In the genomic region with DNA sequence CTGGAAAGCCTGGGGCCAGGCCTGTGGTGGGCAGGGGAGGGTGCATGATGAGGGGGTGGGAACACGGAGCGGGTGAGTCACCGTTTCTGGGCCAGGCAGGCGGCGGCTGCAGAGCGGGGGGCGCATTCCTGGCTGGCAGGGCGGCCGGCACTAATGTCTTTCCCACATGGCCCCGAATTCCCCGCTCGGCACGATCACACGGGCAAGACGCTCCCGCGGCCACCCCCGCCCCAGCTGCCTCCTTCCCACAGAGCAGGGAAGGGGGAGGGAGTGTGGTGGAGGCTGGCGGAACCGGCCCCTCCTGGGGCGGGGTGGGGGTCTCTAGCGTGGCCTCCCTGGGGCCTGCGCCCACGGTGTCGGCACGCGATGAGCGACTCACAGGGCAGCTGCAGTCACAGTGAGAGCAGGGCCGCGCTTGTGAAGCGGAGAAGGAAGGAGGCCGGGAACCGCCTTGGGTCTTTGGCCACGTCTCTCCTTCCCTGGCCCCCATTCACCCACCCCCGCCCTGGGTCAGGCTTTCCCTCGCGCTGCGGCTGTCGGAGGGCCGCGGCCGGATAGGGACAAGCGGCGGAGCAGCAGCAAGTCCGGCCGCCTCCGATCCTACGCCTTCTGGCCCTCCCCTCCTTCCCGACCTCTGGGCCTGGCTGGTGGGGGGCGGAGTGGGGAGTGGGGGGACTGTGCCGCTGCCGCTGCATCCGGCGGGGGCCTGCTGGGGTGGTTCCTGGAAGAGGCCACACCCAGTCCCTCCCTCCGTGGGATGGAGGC, we compare ENCODE assay signal across 8 cellular contexts. TPM values are rescaled to one million over a fixed set of nuclear protein-coding genes. Genes with fewer than 3 reads are reported as not detected.
DNase-seq lines count a peak whose midpoint lies in the region; ATAC-seq and TF ChIP-seq lines count a peak whose summit lies in the region.

No MANE protein-coding gene starts in this region.

- H3K36me3 Mint-ChIP-seq in IgD-negative memory B cell, result no peaks in the 10 kb centered on the region
- no peaks in the 10 kb centered on the region for H3K36me3 Mint-ChIP-seq in activated naive CD4-positive, alpha-beta T cell treated with anti-CD3 and anti-CD28 coated beads, Interleukin-2, amount 50 U/mL, for 24 hours

- H3K27me3 ChIP-seq in ovary, result no peaks in the 10 kb centered on the region

- no peaks in the 10 kb centered on the region for H3K9me3 ChIP-seq in ovary

- peak overlapping the region in 3 of 4 donors; percentile 12 to 81 (median 77) for H3K4me3 Mint-ChIP-seq in IgD-negative memory B cell
- peak overlapping the region; percentile 77 for H3K4me3 Mint-ChIP-seq in activated naive CD4-positive, alpha-beta T cell treated with anti-CD3 and anti-CD28 coated beads, Interleukin-2, amount 50 U/mL, for 24 hours

- H3K4me1 Mint-ChIP-seq in IgD-negative memory B cell, result peaks cover 18 to 25% (median 25%) of the 10 kb centered on the region in 3 donors
- peaks cover 26% of the 10 kb centered on the region for H3K4me1 Mint-ChIP-seq in activated naive CD4-positive, alpha-beta T cell treated with anti-CD3 and anti-CD28 coated beads, Interleukin-2, amount 50 U/mL, for 24 hours

- no peaks in the 10 kb centered on the region for H3K36me3 ChIP-seq in ovary

- DNase-seq in EH (ENCODE audit: low read depth) (peak; percentile 97), Right ventricle myocardium superior (peak; percentile 91), ovary (peak; percentile 79 to 89 (median 86)), NOMO-1 treated with dmso at 0.1 percent for 144 hours (lab: John Stamatoyannopoulos, UW; ENCODE audit: unreplicated experiment) (no peak)

- H3K4me1 ChIP-seq in ovary (ENCODE audit: insufficient read depth), result peaks cover 16% of the 10 kb centered on the region

- H3K27ac ChIP-seq in ovary, result peak overlapping the region; percentile 46 to 61

- intact Hi-C loops in Right ventricle myocardium superior (cut with DNase I), result no loop called here
- intact Hi-C loops in ovary (cut with DNase I), result loop anchor here in 1 of 4 donors (10.0 kb wide), 1 partner anchor 68 kb away; no protein-coding TSS in a partner anchor

- ATAC-seq in Right ventricle myocardium superior (ENCODE audit: poor library complexity), result peak; percentile 80
- ATAC-seq in GM18868 (IDR thresholded peaks at IDR 0.05; ENCODE audit: unreplicated experiment), result no peak
- no peak for ATAC-seq in HG03354 (IDR thresholded peaks at IDR 0.05; ENCODE audit: poor library complexity, severe bottlenecking, unreplicated experiment)

- peaks cover 29% of the 10 kb centered on the region for H3K27me3 Mint-ChIP-seq in IgD-negative memory B cell
- peaks cover 7% of the 10 kb centered on the region for H3K27me3 Mint-ChIP-seq in activated naive CD4-positive, alpha-beta T cell treated with anti-CD3 and anti-CD28 coated beads, Interleukin-2, amount 50 U/mL, for 24 hours

- no peak for TF ChIP-seq CTCF in ovary (IDR thresholded peaks at IDR 0.05)

- no peak for TF ChIP-seq EP300 in ovary (IDR thresholded peaks at IDR 0.05)

- H3K9me3 Mint-ChIP-seq in IgD-negative memory B cell, result no peaks in the 10 kb centered on the region
- no peaks in the 10 kb centered on the region for H3K9me3 Mint-ChIP-seq in activated naive CD4-positive, alpha-beta T cell treated with anti-CD3 and anti-CD28 coated beads, Interleukin-2, amount 50 U/mL, for 24 hours

- WGBS in ovary, 3 donors, result 0 to 1% (median 1%) methylated on average over 44 to 55 of the region's 55 CpGs

- TF ChIP-seq POLR2A in ovary (IDR thresholded peaks at IDR 0.05), result no peak

- no peak overlapping the region for H3K27ac Mint-ChIP-seq in IgD-negative memory B cell
- no peak overlapping the region for H3K27ac Mint-ChIP-seq in activated naive CD4-positive, alpha-beta T cell treated with anti-CD3 and anti-CD28 coated beads, Interleukin-2, amount 50 U/mL, for 24 hours

- H3K4me3 ChIP-seq in ovary, result peak overlapping the region; percentile 31

RNA-seq across cellular contexts. Expression of gene CXXC5, which starts 48.9 kb away (rescaled TPM):
- polyA plus RNA-seq in IgD-negative memory B cell (447 TPM), ovary (10 to 100 TPM in 1 of 2 donors, 1 to 10 TPM in 1; 7.0 to 28.2 TPM)
- total RNA-seq in Right ventricle myocardium superior (67.3 TPM), ovary (10 to 100 TPM in 2 of 7 donors, 1 to 10 TPM in 5; 4.4 to 35.7 (median 8.7) TPM)
